Comparison of ENCODE assay signal across 12 cellular contexts in the genomic region with DNA sequence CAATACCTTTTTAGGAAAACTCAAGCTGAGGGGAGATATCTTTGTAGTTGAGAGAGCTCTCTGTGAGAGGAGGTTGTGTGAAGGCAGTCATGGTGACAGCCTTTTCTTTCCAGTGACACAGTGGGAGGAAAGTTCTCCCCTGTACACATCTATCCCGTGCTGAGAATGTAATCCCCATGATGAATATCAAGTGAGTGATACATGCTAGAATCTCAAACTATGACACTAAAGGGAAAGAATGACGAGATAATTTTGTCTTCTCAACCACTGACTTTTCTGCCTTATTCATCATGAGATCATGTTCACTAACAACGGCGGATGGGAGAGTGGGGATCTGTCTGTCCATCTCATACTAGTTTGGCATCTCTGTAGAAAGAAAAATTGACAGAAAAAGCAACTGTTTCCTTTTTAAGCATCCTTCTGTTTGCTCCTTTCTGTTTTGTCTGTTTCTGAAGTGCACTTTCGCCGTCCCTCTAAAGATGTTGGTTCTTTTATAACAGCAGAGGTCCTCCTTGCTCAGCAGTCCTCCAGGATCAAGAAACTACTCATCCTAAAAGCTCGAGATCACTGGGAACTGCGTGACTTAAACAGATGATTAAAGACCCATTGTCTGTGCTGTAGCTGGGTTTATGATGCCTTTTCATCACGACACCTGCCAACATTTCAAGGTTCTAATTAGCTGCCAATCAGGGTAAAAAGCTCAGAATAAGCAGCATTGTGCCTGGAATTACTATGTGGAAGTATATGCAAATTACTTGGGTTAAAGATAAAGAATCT.
DNase-seq lines count a peak whose midpoint lies in the region; ATAC-seq, FAIRE-seq and TF ChIP-seq lines count a peak whose summit lies in the region.
"Had no signal": no experiment of that assay in that cellular context is flagged by ENCODE, and none has a peak within 500 bp of the region (broad histone marks: within the 10 kb centered on the region; RNA-seq: fewer than 3 reads in every experiment).

No MANE protein-coding gene starts in this region.

- H3K27ac Mint-ChIP-seq in activated naive CD4-positive, alpha-beta T cell treated with anti-CD3 and anti-CD28 coated beads, Interleukin-2, amount 10 ng/mL, durations not matched to agents 7 days and 5 days, result no peak overlapping the region
- H3K27ac Mint-ChIP-seq: IgD-negative memory B cell had no signal

- ATAC-seq in HG03354 (IDR thresholded peaks at IDR 0.05; ENCODE audit: poor library complexity, severe bottlenecking, unreplicated experiment), result no peak

- DNase-seq in DMS 273 (lab: John Stamatoyannopoulos, UW; ENCODE audit: unreplicated experiment), result peak; percentile 6
- no peak for DNase-seq in DMS 273 treated with DMSO at 0.1 percent for 48 hours (lab: John Stamatoyannopoulos, UW)
- DNase-seq in RCC 7860 (ENCODE audit: low spot score), result peak; percentile 84
- DNase-seq in fibroblast of pulmonary artery (ENCODE audit: low read depth), result peak; percentile 39
- DNase-seq in activated naive CD4-positive, alpha-beta T cell treated with anti-CD3 and anti-CD28 coated beads, Interleukin-2, amount 10 ng/mL, durations not matched to agents 7 days and 5 days, result no peak
- no peak for DNase-seq in activated gamma-delta T cell treated with Interleukin-2 at 50 U/mL for 16 hours
- DNase-seq: activated CD4-positive, alpha-beta T cell treated with anti-CD3 and anti-CD28 coated beads, Interleukin-2, amount 50 U/mL, for 48 hours; stimulated activated CD4-positive, alpha-beta T cell treated with anti-CD3 and anti-CD28 coated beads, Interleukin-15, amount 100 ng/mL, for 24 hours had no signal

- FAIRE-seq in RCC 7860 (lab: Jason Lieb, UNC), result peak; percentile 65
- FAIRE-seq: GM12892 had no signal

- H3K9me3 Mint-ChIP-seq in activated naive CD4-positive, alpha-beta T cell treated with anti-CD3 and anti-CD28 coated beads, Interleukin-2, amount 10 ng/mL, durations not matched to agents 7 days and 5 days, result no peaks in the 10 kb centered on the region
- H3K9me3 Mint-ChIP-seq: IgD-negative memory B cell had no signal

- H3K9ac ChIP-seq in skeletal muscle satellite cell (ENCODE audit: low read depth, low read length), result peak overlapping the region; percentile 58

- H3K4me1 ChIP-seq in skeletal muscle satellite cell (ENCODE audit: control insufficient read depth, insufficient read depth, low read length), result peaks cover 39% of the 10 kb centered on the region

- no peak overlapping the region for H3K4me3 Mint-ChIP-seq in activated naive CD4-positive, alpha-beta T cell treated with anti-CD3 and anti-CD28 coated beads, Interleukin-2, amount 10 ng/mL, durations not matched to agents 7 days and 5 days

- H3K4me3 ChIP-seq in fibroblast of pulmonary artery (replicated peaks; ENCODE audit: low read depth, low read length) (no peak overlapping the region), skeletal muscle satellite cell (ENCODE audit: low read length) (peak overlapping the region; percentile 31)

- no peak for TF ChIP-seq CTCF in fibroblast of pulmonary artery (IDR thresholded peaks at IDR 0.05; ENCODE audit: low read length, missing control alignments)

- H3K27me3 ChIP-seq in skeletal muscle satellite cell (ENCODE audit: control insufficient read depth, insufficient read depth, low read length), result no peaks in the 10 kb centered on the region

- CTCF ChIA-PET in activated naive CD4-positive, alpha-beta T cell treated with anti-CD3 and anti-CD28 coated beads, Interleukin-2, amount 10 ng/mL, durations not matched to agents 7 days and 5 days (lab: Charles Lee), result no interaction called here

- no peaks in the 10 kb centered on the region for H3K27me3 Mint-ChIP-seq in activated naive CD4-positive, alpha-beta T cell treated with anti-CD3 and anti-CD28 coated beads, Interleukin-2, amount 10 ng/mL, durations not matched to agents 7 days and 5 days
- H3K27me3 Mint-ChIP-seq: IgD-negative memory B cell had no signal

- no peaks in the 10 kb centered on the region for H3K36me3 ChIP-seq in skeletal muscle satellite cell (ENCODE audit: insufficient read depth, low read length)

- H3K9me3 ChIP-seq in skeletal muscle satellite cell (replicated peaks; ENCODE audit: low read length), result no peaks in the 10 kb centered on the region

- H3K36me3 Mint-ChIP-seq in activated naive CD4-positive, alpha-beta T cell treated with anti-CD3 and anti-CD28 coated beads, Interleukin-2, amount 10 ng/mL, durations not matched to agents 7 days and 5 days, result no peaks in the 10 kb centered on the region

- no peaks in the 10 kb centered on the region for H3K4me1 Mint-ChIP-seq in activated naive CD4-positive, alpha-beta T cell treated with anti-CD3 and anti-CD28 coated beads, Interleukin-2, amount 10 ng/mL, durations not matched to agents 7 days and 5 days

- peak overlapping the region; percentile 69 for H3K4me2 ChIP-seq in skeletal muscle satellite cell (ENCODE audit: low read length)

Comparison
In these comparisons a context has a peak if more than half of its experiments do, and no peak if none do; other contexts are left out.
1. DNase-seq: peak in DMS 273 (single experiment), RCC 7860 (single experiment) and fibroblast of pulmonary artery (single experiment); none in DMS 273 treated with DMSO at 0.1 percent for 48 hours (single experiment), activated naive CD4-positive, alpha-beta T cell treated with anti-CD3 and anti-CD28 coated beads, Interleukin-2, amount 10 ng/mL, durations not matched to agents 7 days and 5 days (single experiment) and activated gamma-delta T cell treated with Interleukin-2 at 50 U/mL for 16 hours (single experiment).